14 cellular contexts compared by ENCODE assay signal in genomic region chr3:30672287-30672735, GRCh38.
DNase-seq lines count a peak whose midpoint lies in the region; ATAC-seq and TF ChIP-seq lines count a peak whose summit lies in the region.
"Had no signal": no experiment of that assay in that cellular context is flagged by ENCODE, and none has a peak within 500 bp of the region (broad histone marks: within the 10 kb centered on the region; RNA-seq: fewer than 3 reads in every experiment).

No MANE protein-coding gene starts in this region.

- 88 to 97% (median 94%) methylated on average over 4 of the region's 4 CpGs for whole genome bisulfite sequencing in heart left ventricle, 4 donors

- peak in 3 of 4 donors; percentile 4 to 23 (median 19) for ATAC-seq in heart left ventricle
- ATAC-seq in left ventricle myocardium superior, result no peak
- ATAC-seq in activated naive CD4-positive, alpha-beta T cell treated with anti-CD3 and anti-CD28 coated beads, Interleukin-2, amount 50 U/mL, for 72 hours, result peak in 1 of 2 donors; percentile 6
- ATAC-seq in memory B cell (ENCODE audit: low read depth), result no peak

- TF ChIP-seq CTCF in heart left ventricle (IDR thresholded peaks at IDR 0.05) (no peak), type B pancreatic cell (conservative IDR thresholded peaks at IDR 0.05) (no peak)

- intact Hi-C loops in heart left ventricle (cut with DNase I) (loop anchor here in 1 of 10 donors (10.0 kb wide), 1 partner anchor 58 kb away; no protein-coding TSS in a partner anchor), left ventricle myocardium superior (cut with micrococcal nuclease) (no loop called here)

- H3K27ac Mint-ChIP-seq in activated naive CD4-positive, alpha-beta T cell treated with anti-CD3 and anti-CD28 coated beads, Interleukin-2, amount 50 U/mL, for 72 hours, result peak overlapping the region; percentile 85 to 89
- H3K27ac Mint-ChIP-seq in memory B cell, result peak overlapping the region; percentile 93
- peak overlapping the region; percentile 2 for H3K27ac Mint-ChIP-seq in type B pancreatic cell

- no peak overlapping the region for H3K4me3 ChIP-seq in heart left ventricle
- H3K4me3 ChIP-seq: colonic mucosa, skin epidermis, thoracic aorta had no signal

- peaks cover 52% of the 10 kb centered on the region for H3K4me1 Mint-ChIP-seq in memory B cell
- peaks cover 9% of the 10 kb centered on the region for H3K4me1 Mint-ChIP-seq in type B pancreatic cell (ENCODE audit: unreplicated experiment)

- no peaks in the 10 kb centered on the region for H3K9me3 ChIP-seq in heart left ventricle
- H3K9me3 ChIP-seq: colonic mucosa, thoracic aorta had no signal

- H3K27me3 Mint-ChIP-seq in memory B cell, result no peaks in the 10 kb centered on the region
- no peaks in the 10 kb centered on the region for H3K27me3 Mint-ChIP-seq in type B pancreatic cell

- no peaks in the 10 kb centered on the region for H3K27me3 ChIP-seq in heart left ventricle
- H3K27me3 ChIP-seq: colonic mucosa had no signal

- peaks cover 0 to 98% (median 77%) of the 10 kb centered on the region in 9 donors for H3K36me3 ChIP-seq in heart left ventricle
- H3K36me3 ChIP-seq: colonic mucosa had no signal

- peaks cover 3 to 75% (median 40%) of the 10 kb centered on the region in 12 donors for H3K4me1 ChIP-seq in heart left ventricle
- H3K4me1 ChIP-seq: colonic mucosa had no signal

- TF ChIP-seq POLR2A in heart left ventricle (IDR thresholded peaks at IDR 0.05), result no peak

- DNase-seq in heart left ventricle (no peak), left ventricle myocardium superior (no peak), memory B cell (ENCODE audit: low spot score in 2 of 2) (no peak), type B pancreatic cell (ENCODE audit: extremely low spot score, unreplicated experiment) (no peak), NCI-H345 (lab: John Stamatoyannopoulos, UW) (no peak), globus pallidus (ENCODE audit: low spot score) (no peak)
- no peak for DNase-seq in activated naive CD4-positive, alpha-beta T cell treated with anti-CD3 and anti-CD28 coated beads, Interleukin-2, amount 50 U/mL, for 72 hours (ENCODE audit: low spot score in 2 of 2)
- DNase-seq in stimulated activated naive CD4-positive, alpha-beta T cell (lab: John Stamatoyannopoulos, UW), result no peak
- DNase-seq: activated CD4-positive, alpha-beta T cell treated with anti-CD3 and anti-CD28 coated beads, Interleukin-2, amount 50 U/mL, for 48 hours; colonic mucosa; DMS79 treated with DMSO at 0.1 percent for 48 hours; NCI-H2081 had no signal

- peaks cover 76 to 96% of the 10 kb centered on the region in 2 donors for H3K36me3 Mint-ChIP-seq in activated naive CD4-positive, alpha-beta T cell treated with anti-CD3 and anti-CD28 coated beads, Interleukin-2, amount 50 U/mL, for 72 hours
- H3K36me3 Mint-ChIP-seq in memory B cell (peaks cover 72% of the 10 kb centered on the region), type B pancreatic cell (peaks cover 69% of the 10 kb centered on the region)

- peak overlapping the region in 5 of 12 donors; percentile 4 to 53 (median 34) for H3K27ac ChIP-seq in heart left ventricle
- H3K27ac ChIP-seq: colonic mucosa had no signal

- peaks cover 4% of the 10 kb centered on the region in 2 donors for H3K9me3 Mint-ChIP-seq in activated naive CD4-positive, alpha-beta T cell treated with anti-CD3 and anti-CD28 coated beads, Interleukin-2, amount 50 U/mL, for 72 hours
- H3K9me3 Mint-ChIP-seq in memory B cell, result peaks cover 4% of the 10 kb centered on the region
- H3K9me3 Mint-ChIP-seq in type B pancreatic cell, result no peaks in the 10 kb centered on the region

- H3K4me3 Mint-ChIP-seq in memory B cell (no peak overlapping the region), type B pancreatic cell (no peak overlapping the region)

Comparison
In these comparisons a context has a peak if more than half of its experiments do, and no peak if none do; other contexts are left out.
1. ATAC-seq: peak in heart left ventricle (3 of 4); none in left ventricle myocardium superior (single experiment) and memory B cell (single experiment).
2. H3K27ac Mint-ChIP-seq: peak in every context shown above with its lines; median percentile 93 in memory B cell; 87 in activated naive CD4-positive, alpha-beta T cell treated with anti-CD3 and anti-CD28 coated beads, Interleukin-2, amount 50 U/mL, for 72 hours; 2 in type B pancreatic cell.